Comparison of ENCODE assay signal across 13 cellular contexts in genomic region chr2:24179683-24180082, GRCh38.
"Had no signal": no experiment of that assay in that cellular context is flagged by ENCODE, and none has a peak within 500 bp of the region (broad histone marks: within the 10 kb centered on the region; RNA-seq: fewer than 3 reads in every experiment).

No MANE protein-coding gene starts in this region.

- ATAC-seq: effector memory CD8-positive, alpha-beta T cell; foreskin keratinocyte; natural killer cell; upper lobe of right lung had no signal

- DNase-seq: activated B cell treated with CpG ODN at 0.5 μM for 24 hours; activated CD4-positive, alpha-beta T cell treated with anti-CD3 and anti-CD28 coated beads, Interleukin-2, amount 10 ng/mL, durations not matched to agents 7 days and 5 days; activated naive CD4-positive, alpha-beta T cell treated with anti-CD3 and anti-CD28 coated beads, Interleukin-2, amount 10 ng/mL, durations not matched to agents 7 days and 5 days; cerebellar nuclear complex; effector memory CD8-positive, alpha-beta T cell; foreskin keratinocyte; head of caudate nucleus; mesendoderm; natural killer cell; retina; stimulated activated CD4-positive, alpha-beta T cell treated with anti-CD3 and anti-CD28 coated beads, Interleukin-12 subunit alpha, Interleukin-12 subunit beta, amount 100 ng/mL, for 4 hours; stimulated activated CD4-positive, alpha-beta T cell treated with anti-CD3 and anti-CD28 coated beads, Interleukin-2, amount 100 ng/mL, for 24 hours; upper lobe of right lung had no signal
